ENCODE assay signal across 22 cellular contexts in genomic region chr10:31018977-31019376, GRCh38. TPM values are rescaled to one million over a fixed set of nuclear protein-coding genes. Genes with fewer than 3 reads are reported as not detected.
DNase-seq lines count a peak whose midpoint lies in the region; ATAC-seq and TF ChIP-seq lines count a peak whose summit lies in the region.
"Had no signal": no experiment of that assay in that cellular context is flagged by ENCODE, and none has a peak within 500 bp of the region (broad histone marks: within the 10 kb centered on the region; RNA-seq: fewer than 3 reads in every experiment).

No MANE protein-coding gene starts in this region.

- TF ChIP-seq CTCF in endodermal cell (conservative IDR thresholded peaks at IDR 0.05) (no peak), neural crest cell (conservative IDR thresholded peaks at IDR 0.05) (no peak), thyroid gland (IDR thresholded peaks at IDR 0.05) (no peak)

- H3K9me3 Mint-ChIP-seq in endodermal cell (no peaks in the 10 kb centered on the region), neural crest cell (no peaks in the 10 kb centered on the region)
- H3K9me3 Mint-ChIP-seq: activated naive CD4-positive, alpha-beta T cell treated with anti-CD3 and anti-CD28 coated beads, Interleukin-2, amount 50 U/mL, for 24 hours; activated T-cell treated with anti-CD3 and anti-CD28 coated beads, Interleukin-2, amount 50 U/mL, for 4 hours; mesothelial cell of epicardium; stimulated activated naive B cell treated with anti-CD40 and anti-IgM and Interleukin-4, amounts not matched to agents 10 μg/mL and 1 μg/mL and 100 μg/mL, for 72 hours had no signal

- 14 to 44% methylated on average over 1 to 2 of the region's 2 CpGs for WGBS in endodermal cell (ENCODE audit: insufficient coverage in 1 of 2, insufficient read length in 1 of 2), 2 experiments
- 63 to 68% methylated on average over 2 of the region's 2 CpGs for WGBS in thyroid gland, 2 donors

- no peak for TF ChIP-seq POLR2A in thyroid gland (IDR thresholded peaks at IDR 0.05)

- no peak overlapping the region for H3K9ac ChIP-seq in endodermal cell (ENCODE audit: extremely low read depth, low read length, poor library complexity, severe bottlenecking)

- no peak for ATAC-seq in HG03045 (IDR thresholded peaks at IDR 0.05; ENCODE audit: unreplicated experiment)
- ATAC-seq: activated CD4-positive, CD25-positive, alpha-beta regulatory T cell treated with anti-CD3 and anti-CD28 coated beads, Interleukin-2, amount 50 U/mL, for 24 hours; activated T-cell treated with anti-CD3 and anti-CD28 coated beads, Interleukin-2, amount 50 U/mL, for 4 hours; stimulated activated naive B cell treated with anti-CD40 and anti-IgM and Interleukin-4, amounts not matched to agents 10 μg/mL and 1 μg/mL and 100 μg/mL, for 72 hours had no signal

- peaks cover 6% of the 10 kb centered on the region for H3K4me1 ChIP-seq in endodermal cell (ENCODE audit: control insufficient read depth, insufficient read depth, low read length)
- H3K4me1 ChIP-seq in thyroid gland, result peaks cover 46 to 47% of the 10 kb centered on the region in 2 donors
- H3K4me1 ChIP-seq: SJSA1 had no signal

- no peak overlapping the region for H3K4me3 ChIP-seq in endodermal cell (ENCODE audit: low read length)
- no peak overlapping the region for H3K4me3 ChIP-seq in thyroid gland (replicated peaks in 1 of 3)
- H3K4me3 ChIP-seq: right lobe of liver, SJSA1, transverse colon had no signal

- no peaks in the 10 kb centered on the region for H3K9me3 ChIP-seq in endodermal cell (ENCODE audit: control insufficient read depth, low read length)
- H3K9me3 ChIP-seq in thyroid gland, result no peaks in the 10 kb centered on the region
- H3K9me3 ChIP-seq: right lobe of liver, SJSA1, transverse colon had no signal

- DNase-seq in NCI-H526 treated with DMSO at 0.1 percent for 48 hours (lab: John Stamatoyannopoulos, UW) (peak; percentile 66), endodermal cell (no peak), neural crest cell (ENCODE audit: low read depth, low spot score) (no peak), thyroid gland (no peak), midbrain (lab: John Stamatoyannopoulos, UW) (no peak)
- no peak for DNase-seq in activated CD4-positive, alpha-beta T cell treated with anti-CD3 and anti-CD28 coated beads for 1 hour
- DNase-seq: activated T-cell treated with anti-CD3 and anti-CD28 coated beads, Interleukin-2, amount 50 U/mL, for 4 hours; AML-193; brain microvascular endothelial cell; cortex of kidney; Karpas-422; kidney glomerular epithelial cell; NCI-H2107; NCI-H524; right lobe of liver; stimulated activated naive B cell treated with anti-CD40 and anti-IgM and Interleukin-4, amounts not matched to agents 10 μg/mL and 1 μg/mL and 100 μg/mL, for 72 hours; transverse colon had no signal

- H3K36me3 ChIP-seq in endodermal cell (ENCODE audit: control insufficient read depth, insufficient read depth, low read length) (no peaks in the 10 kb centered on the region), thyroid gland (no peaks in the 10 kb centered on the region)
- H3K36me3 ChIP-seq: brain microvascular endothelial cell, right lobe of liver, SJSA1, transverse colon had no signal

- intact Hi-C loops in thyroid gland (cut with DNase I), result no loop called here

- H3K4me3 Mint-ChIP-seq in endodermal cell (no peak overlapping the region), neural crest cell (peak overlapping the region; percentile 58)
- H3K4me3 Mint-ChIP-seq: activated naive CD4-positive, alpha-beta T cell treated with anti-CD3 and anti-CD28 coated beads, Interleukin-2, amount 50 U/mL, for 24 hours; activated T-cell treated with anti-CD3 and anti-CD28 coated beads, Interleukin-2, amount 50 U/mL, for 4 hours; mesothelial cell of epicardium; stimulated activated naive B cell treated with anti-CD40 and anti-IgM and Interleukin-4, amounts not matched to agents 10 μg/mL and 1 μg/mL and 100 μg/mL, for 72 hours had no signal

- H3K36me3 Mint-ChIP-seq in endodermal cell (ENCODE audit: low read depth) (no peaks in the 10 kb centered on the region), neural crest cell (ENCODE audit: low read depth) (no peaks in the 10 kb centered on the region)
- H3K36me3 Mint-ChIP-seq: activated naive CD4-positive, alpha-beta T cell treated with anti-CD3 and anti-CD28 coated beads, Interleukin-2, amount 50 U/mL, for 24 hours; mesothelial cell of epicardium had no signal

- H3K27ac Mint-ChIP-seq in endodermal cell (no peak overlapping the region), neural crest cell (ENCODE audit: unreplicated experiment) (peak overlapping the region; percentile 98)
- H3K27ac Mint-ChIP-seq: activated naive CD4-positive, alpha-beta T cell treated with anti-CD3 and anti-CD28 coated beads, Interleukin-2, amount 50 U/mL, for 24 hours; mesothelial cell of epicardium; stimulated activated naive B cell treated with anti-CD40 and anti-IgM and Interleukin-4, amounts not matched to agents 10 μg/mL and 1 μg/mL and 100 μg/mL, for 72 hours had no signal

- H3K27me3 ChIP-seq in endodermal cell (ENCODE audit: control insufficient read depth, insufficient read depth, low read length, poor library complexity, severe bottlenecking) (no peaks in the 10 kb centered on the region), thyroid gland (no peaks in the 10 kb centered on the region)
- H3K27me3 ChIP-seq: brain microvascular endothelial cell, right lobe of liver, SJSA1, transverse colon had no signal

- H3K4me1 Mint-ChIP-seq in endodermal cell, result peaks cover 8% of the 10 kb centered on the region
- peaks cover 44% of the 10 kb centered on the region for H3K4me1 Mint-ChIP-seq in neural crest cell
- H3K4me1 Mint-ChIP-seq: activated naive CD4-positive, alpha-beta T cell treated with anti-CD3 and anti-CD28 coated beads, Interleukin-2, amount 50 U/mL, for 24 hours had no signal

- H3K27ac ChIP-seq in endodermal cell (ENCODE audit: low read depth, low read length), result peak overlapping the region; percentile 93
- peak overlapping the region; percentile 7 to 76 (median 37) for H3K27ac ChIP-seq in thyroid gland
- H3K27ac ChIP-seq: brain microvascular endothelial cell, right lobe of liver, SJSA1 had no signal

- H3K27me3 Mint-ChIP-seq in endodermal cell (ENCODE audit: insufficient read depth), result no peaks in the 10 kb centered on the region
- H3K27me3 Mint-ChIP-seq in neural crest cell (ENCODE audit: low read depth), result no peaks in the 10 kb centered on the region
- H3K27me3 Mint-ChIP-seq: activated naive CD4-positive, alpha-beta T cell treated with anti-CD3 and anti-CD28 coated beads, Interleukin-2, amount 50 U/mL, for 24 hours; stimulated activated naive B cell treated with anti-CD40 and anti-IgM and Interleukin-4, amounts not matched to agents 10 μg/mL and 1 μg/mL and 100 μg/mL, for 72 hours had no signal

RNA-seq across cellular contexts. Expression of gene ZNF438, which starts 12.7 kb away (rescaled TPM):
- total RNA-seq in endodermal cell, result 1 to 10 TPM; 2.6 to 3.0 TPM
- polyA plus RNA-seq in endodermal cell (2013, experiment 1 of 2), result 6.0 TPM
- polyA plus RNA-seq in endodermal cell (2013, experiment 2 of 2), result 5.8 TPM
- 3.5 and 4.0 TPM in 2 replicates for total RNA-seq in neural crest cell
- 10 to 100 TPM; 19.2 to 21.8 (median 20.3) TPM for total RNA-seq in thyroid gland
